Comparison of ENCODE assay signal across 27 cellular contexts in the genomic region with DNA sequence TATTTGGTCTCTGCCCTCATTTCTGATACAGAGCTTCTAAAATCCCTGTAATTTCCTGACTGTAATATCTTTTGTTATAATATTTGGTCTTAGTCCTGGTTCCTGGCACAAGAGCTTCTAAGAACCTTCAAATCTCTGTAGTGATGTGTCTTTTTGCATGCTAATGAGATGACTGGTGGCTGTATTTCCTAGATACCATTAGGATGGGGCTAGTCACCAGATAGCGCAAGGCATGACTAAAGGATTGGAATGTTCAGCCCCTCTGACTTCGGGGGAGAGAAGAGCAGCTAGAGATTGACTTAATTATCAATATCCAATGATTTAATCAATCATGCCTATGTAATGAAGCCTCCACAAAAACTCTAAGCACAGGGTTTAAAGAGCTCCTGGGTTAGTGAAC.
DNase-seq lines count a peak whose midpoint lies in the region; ATAC-seq, FAIRE-seq and TF ChIP-seq lines count a peak whose summit lies in the region.
"Had no signal": no experiment of that assay in that cellular context is flagged by ENCODE, and none has a peak within 500 bp of the region (broad histone marks: within the 10 kb centered on the region; RNA-seq: fewer than 3 reads in every experiment).

No MANE protein-coding gene starts in this region.

- no peak overlapping the region for H3K4me2 ChIP-seq in osteoblast (ENCODE audit: insufficient read depth, low read length)
- H3K4me2 ChIP-seq: SK-N-SH had no signal

- H3K36me3 ChIP-seq in osteoblast (ENCODE audit: insufficient read depth, low read length): no peaks in the 10 kb centered on the region
- H3K36me3 ChIP-seq in stomach: no peaks in the 10 kb centered on the region
- H3K36me3 ChIP-seq: colonic mucosa, right atrium auricular region, tibial nerve had no signal

- ATAC-seq in HG02588 (IDR thresholded peaks at IDR 0.05; ENCODE audit: unreplicated experiment): no peak
- ATAC-seq: activated naive CD8-positive, alpha-beta T cell treated with anti-CD3 and anti-CD28 coated beads, Interleukin-2, amount 50 U/mL, for 24 hours; left colon; stimulated activated naive CD8-positive, alpha-beta T cell treated with anti-CD3 and anti-CD28 coated beads, Interleukin-15, Interleukin-2, amounts not matched to agents 100 U/mL and 50 U/mL, for 24 hours had no signal

- no peak for FAIRE-seq in frontal cortex (lab: Jason Lieb, UNC)

- TF ChIP-seq CTCF in osteoblast (IDR thresholded peaks at IDR 0.05; ENCODE audit: extremely low read depth, low read depth, low read length) (no peak), stomach (IDR thresholded peaks at IDR 0.05) (no peak)

- H3K27ac ChIP-seq in osteoblast (ENCODE audit: low read depth, low read length) (no peak overlapping the region), stomach (no peak overlapping the region)
- H3K27ac ChIP-seq: colonic mucosa, right atrium auricular region, RWPE1, tibial nerve had no signal

- peak; percentile 47 for DNase-seq in HS-5 (ENCODE audit: low read depth)
- DNase-seq in NCI-H345 treated with DMSO at 0.1 percent for 48 hours (lab: John Stamatoyannopoulos, UW; ENCODE audit: unreplicated experiment): peak; percentile 76
- peak; percentile 33 for DNase-seq in astrocyte of the hippocampus (ENCODE audit: low read depth, low spot score)
- DNase-seq in osteoblast (ENCODE audit: insufficient read length, low spot score, missing footprints): peak; percentile 14
- no peak for DNase-seq in frontal cortex (ENCODE audit: low spot score in 2 of 2)
- no peak for DNase-seq in stomach
- no peak for DNase-seq in NCI-H1694 treated with DMSO at 0.1 percent for 48 hours (lab: John Stamatoyannopoulos, UW)
- DNase-seq: activated CD4-positive, alpha-beta memory T cell treated with anti-CD3 and anti-CD28 coated beads, Interleukin-2, amount 10 ng/mL, durations not matched to agents 7 days and 5 days; activated gamma-delta T cell; activated naive CD8-positive, alpha-beta T cell treated with anti-CD3 and anti-CD28 coated beads, Interleukin-2, amount 50 U/mL, for 24 hours; CD4-positive, alpha-beta T cell; colonic mucosa; endodermal cell; GDM1; glutamatergic neuron; Kasumi-1; left colon; mesenchymal stem cell; occipital lobe; SK-N-SH; stimulated activated CD4-positive, alpha-beta T cell treated with anti-CD3 and anti-CD28 coated beads, Interleukin-4, amount 100 ng/mL, for 24 hours; stimulated activated naive CD8-positive, alpha-beta T cell treated with anti-CD3 and anti-CD28 coated beads, Interleukin-15, Interleukin-2, amounts not matched to agents 100 U/mL and 50 U/mL, for 24 hours; T1000 had no signal

- TF ChIP-seq EP300 in stomach (IDR thresholded peaks at IDR 0.05): no peak

- H3K4me3 ChIP-seq in osteoblast (ENCODE audit: insufficient read depth, low read length) (no peak overlapping the region), stomach (no peak overlapping the region)
- H3K4me3 ChIP-seq: colonic mucosa, right atrium auricular region, tibial nerve had no signal

- no peaks in the 10 kb centered on the region for H3K79me2 ChIP-seq in osteoblast (ENCODE audit: insufficient read depth, low read length)

- H2AFZ ChIP-seq in osteoblast (ENCODE audit: low read length): no peak overlapping the region

- TF ChIP-seq POLR2A in stomach (IDR thresholded peaks at IDR 0.05): no peak

- H3K4me1 ChIP-seq in osteoblast (ENCODE audit: insufficient read depth, low read length) (no peaks in the 10 kb centered on the region), stomach (no peaks in the 10 kb centered on the region)
- H3K4me1 ChIP-seq: colonic mucosa, right atrium auricular region, tibial nerve had no signal

- H4K20me1 ChIP-seq in osteoblast (ENCODE audit: insufficient read depth, low read length): no peaks in the 10 kb centered on the region

- intact Hi-C loops in stomach (cut with DNase I; ENCODE audit: low total_unique reads): no loop called here

- H3K27me3 ChIP-seq in osteoblast (ENCODE audit: insufficient read depth, low read length): no peaks in the 10 kb centered on the region
- no peaks in the 10 kb centered on the region for H3K27me3 ChIP-seq in stomach
- H3K27me3 ChIP-seq: colonic mucosa, right atrium auricular region, tibial nerve had no signal

- 87 to 100% (median 89%) methylated on average over 2 of the region's 2 CpGs for WGBS in stomach, 5 donors

- H3K9me3 ChIP-seq in osteoblast (ENCODE audit: low read depth, low read length) (no peaks in the 10 kb centered on the region), stomach (no peaks in the 10 kb centered on the region)
- H3K9me3 ChIP-seq: colonic mucosa, right atrium auricular region, SK-N-SH, tibial nerve had no signal

Comparison
In these comparisons a context has a peak if more than half of its experiments do, and no peak if none do; other contexts are left out.
1. DNase-seq: peak in HS-5 (single experiment), NCI-H345 treated with DMSO at 0.1 percent for 48 hours (single experiment), astrocyte of the hippocampus (single experiment) and osteoblast (single experiment); none in frontal cortex (0 of 2), stomach (single experiment) and NCI-H1694 treated with DMSO at 0.1 percent for 48 hours (single experiment).